In the genomic region with DNA sequence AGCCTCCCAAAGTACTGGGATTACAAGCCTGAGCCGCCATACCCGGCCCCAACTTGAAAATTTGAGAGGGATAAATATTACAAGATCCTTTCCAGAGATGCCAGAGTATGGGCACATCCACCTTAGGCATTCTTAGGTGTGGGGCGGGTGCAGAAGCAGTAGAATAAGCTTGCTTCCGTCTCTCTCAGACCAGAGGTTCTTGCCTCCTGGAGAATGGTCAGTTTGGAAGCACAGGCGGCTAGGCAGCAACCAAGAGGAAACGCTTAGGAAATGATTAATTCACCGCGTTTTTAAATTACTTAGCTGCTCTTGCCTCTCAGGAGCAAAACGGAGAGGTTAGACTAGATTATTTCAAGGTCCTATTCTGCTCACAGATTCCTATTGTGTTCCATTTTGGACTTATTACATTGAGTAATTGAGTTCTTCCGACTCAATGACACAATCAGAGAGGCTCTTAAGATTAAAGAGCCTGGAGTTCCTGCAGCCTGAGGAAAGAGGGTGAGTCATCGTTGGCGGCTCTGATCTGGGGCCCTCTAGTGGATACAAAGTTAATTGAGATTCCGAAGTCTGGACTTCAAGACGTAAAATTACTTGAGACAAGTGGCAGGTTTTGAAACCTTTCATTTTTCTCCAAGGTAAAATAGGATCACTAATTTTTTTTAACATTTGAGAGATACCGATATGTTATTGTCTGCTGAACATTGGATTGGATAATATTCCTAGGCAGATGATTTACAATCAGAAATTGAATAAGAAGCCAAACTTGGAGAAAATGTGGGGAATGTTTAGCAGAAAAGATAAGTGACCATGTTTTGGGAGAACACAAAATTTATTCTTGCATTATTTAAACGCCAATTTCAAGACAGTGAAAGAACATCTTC, we compare ENCODE assay signal across 1 cellular context.
TF ChIP-seq lines count a peak whose summit lies in the region.

No MANE protein-coding gene starts in this region.

TF ChIP-seq in K562, 482 proteins besides CTCF, POLR2A, EP300 and RAD21 (continued from another document and continues in another):
- TF ChIP-seq, protein P1, sequence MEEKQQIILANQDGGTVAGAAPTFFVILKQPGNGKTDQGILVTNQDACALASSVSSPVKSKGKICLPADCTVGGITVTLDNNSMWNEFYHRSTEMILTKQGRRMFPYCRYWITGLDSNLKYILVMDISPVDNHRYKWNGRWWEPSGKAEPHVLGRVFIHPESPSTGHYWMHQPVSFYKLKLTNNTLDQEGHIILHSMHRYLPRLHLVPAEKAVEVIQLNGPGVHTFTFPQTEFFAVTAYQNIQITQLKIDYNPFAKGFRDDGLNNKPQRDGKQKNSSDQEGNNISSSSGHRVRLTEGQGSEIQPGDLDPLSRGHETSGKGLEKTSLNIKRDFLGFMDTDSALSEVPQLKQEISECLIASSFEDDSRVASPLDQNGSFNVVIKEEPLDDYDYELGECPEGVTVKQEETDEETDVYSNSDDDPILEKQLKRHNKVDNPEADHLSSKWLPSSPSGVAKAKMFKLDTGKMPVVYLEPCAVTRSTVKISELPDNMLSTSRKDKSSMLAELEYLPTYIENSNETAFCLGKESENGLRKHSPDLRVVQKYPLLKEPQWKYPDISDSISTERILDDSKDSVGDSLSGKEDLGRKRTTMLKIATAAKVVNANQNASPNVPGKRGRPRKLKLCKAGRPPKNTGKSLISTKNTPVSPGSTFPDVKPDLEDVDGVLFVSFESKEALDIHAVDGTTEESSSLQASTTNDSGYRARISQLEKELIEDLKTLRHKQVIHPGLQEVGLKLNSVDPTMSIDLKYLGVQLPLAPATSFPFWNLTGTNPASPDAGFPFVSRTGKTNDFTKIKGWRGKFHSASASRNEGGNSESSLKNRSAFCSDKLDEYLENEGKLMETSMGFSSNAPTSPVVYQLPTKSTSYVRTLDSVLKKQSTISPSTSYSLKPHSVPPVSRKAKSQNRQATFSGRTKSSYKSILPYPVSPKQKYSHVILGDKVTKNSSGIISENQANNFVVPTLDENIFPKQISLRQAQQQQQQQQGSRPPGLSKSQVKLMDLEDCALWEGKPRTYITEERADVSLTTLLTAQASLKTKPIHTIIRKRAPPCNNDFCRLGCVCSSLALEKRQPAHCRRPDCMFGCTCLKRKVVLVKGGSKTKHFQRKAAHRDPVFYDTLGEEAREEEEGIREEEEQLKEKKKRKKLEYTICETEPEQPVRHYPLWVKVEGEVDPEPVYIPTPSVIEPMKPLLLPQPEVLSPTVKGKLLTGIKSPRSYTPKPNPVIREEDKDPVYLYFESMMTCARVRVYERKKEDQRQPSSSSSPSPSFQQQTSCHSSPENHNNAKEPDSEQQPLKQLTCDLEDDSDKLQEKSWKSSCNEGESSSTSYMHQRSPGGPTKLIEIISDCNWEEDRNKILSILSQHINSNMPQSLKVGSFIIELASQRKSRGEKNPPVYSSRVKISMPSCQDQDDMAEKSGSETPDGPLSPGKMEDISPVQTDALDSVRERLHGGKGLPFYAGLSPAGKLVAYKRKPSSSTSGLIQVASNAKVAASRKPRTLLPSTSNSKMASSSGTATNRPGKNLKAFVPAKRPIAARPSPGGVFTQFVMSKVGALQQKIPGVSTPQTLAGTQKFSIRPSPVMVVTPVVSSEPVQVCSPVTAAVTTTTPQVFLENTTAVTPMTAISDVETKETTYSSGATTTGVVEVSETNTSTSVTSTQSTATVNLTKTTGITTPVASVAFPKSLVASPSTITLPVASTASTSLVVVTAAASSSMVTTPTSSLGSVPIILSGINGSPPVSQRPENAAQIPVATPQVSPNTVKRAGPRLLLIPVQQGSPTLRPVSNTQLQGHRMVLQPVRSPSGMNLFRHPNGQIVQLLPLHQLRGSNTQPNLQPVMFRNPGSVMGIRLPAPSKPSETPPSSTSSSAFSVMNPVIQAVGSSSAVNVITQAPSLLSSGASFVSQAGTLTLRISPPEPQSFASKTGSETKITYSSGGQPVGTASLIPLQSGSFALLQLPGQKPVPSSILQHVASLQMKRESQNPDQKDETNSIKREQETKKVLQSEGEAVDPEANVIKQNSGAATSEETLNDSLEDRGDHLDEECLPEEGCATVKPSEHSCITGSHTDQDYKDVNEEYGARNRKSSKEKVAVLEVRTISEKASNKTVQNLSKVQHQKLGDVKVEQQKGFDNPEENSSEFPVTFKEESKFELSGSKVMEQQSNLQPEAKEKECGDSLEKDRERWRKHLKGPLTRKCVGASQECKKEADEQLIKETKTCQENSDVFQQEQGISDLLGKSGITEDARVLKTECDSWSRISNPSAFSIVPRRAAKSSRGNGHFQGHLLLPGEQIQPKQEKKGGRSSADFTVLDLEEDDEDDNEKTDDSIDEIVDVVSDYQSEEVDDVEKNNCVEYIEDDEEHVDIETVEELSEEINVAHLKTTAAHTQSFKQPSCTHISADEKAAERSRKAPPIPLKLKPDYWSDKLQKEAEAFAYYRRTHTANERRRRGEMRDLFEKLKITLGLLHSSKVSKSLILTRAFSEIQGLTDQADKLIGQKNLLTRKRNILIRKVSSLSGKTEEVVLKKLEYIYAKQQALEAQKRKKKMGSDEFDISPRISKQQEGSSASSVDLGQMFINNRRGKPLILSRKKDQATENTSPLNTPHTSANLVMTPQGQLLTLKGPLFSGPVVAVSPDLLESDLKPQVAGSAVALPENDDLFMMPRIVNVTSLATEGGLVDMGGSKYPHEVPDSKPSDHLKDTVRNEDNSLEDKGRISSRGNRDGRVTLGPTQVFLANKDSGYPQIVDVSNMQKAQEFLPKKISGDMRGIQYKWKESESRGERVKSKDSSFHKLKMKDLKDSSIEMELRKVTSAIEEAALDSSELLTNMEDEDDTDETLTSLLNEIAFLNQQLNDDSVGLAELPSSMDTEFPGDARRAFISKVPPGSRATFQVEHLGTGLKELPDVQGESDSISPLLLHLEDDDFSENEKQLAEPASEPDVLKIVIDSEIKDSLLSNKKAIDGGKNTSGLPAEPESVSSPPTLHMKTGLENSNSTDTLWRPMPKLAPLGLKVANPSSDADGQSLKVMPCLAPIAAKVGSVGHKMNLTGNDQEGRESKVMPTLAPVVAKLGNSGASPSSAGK (IDR thresholded peaks at IDR 0.05) = no peak; the same call in 1 of the 2 replicates
- TF ChIP-seq, protein P2, sequence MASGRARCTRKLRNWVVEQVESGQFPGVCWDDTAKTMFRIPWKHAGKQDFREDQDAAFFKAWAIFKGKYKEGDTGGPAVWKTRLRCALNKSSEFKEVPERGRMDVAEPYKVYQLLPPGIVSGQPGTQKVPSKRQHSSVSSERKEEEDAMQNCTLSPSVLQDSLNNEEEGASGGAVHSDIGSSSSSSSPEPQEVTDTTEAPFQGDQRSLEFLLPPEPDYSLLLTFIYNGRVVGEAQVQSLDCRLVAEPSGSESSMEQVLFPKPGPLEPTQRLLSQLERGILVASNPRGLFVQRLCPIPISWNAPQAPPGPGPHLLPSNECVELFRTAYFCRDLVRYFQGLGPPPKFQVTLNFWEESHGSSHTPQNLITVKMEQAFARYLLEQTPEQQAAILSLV (tag; IDR thresholded peaks at IDR 0.05) = no peak
- TF ChIP-seq POLR2G (IDR thresholded peaks at IDR 0.05; ENCODE audit: low read depth, low read length) (no peak), ATF7 (IDR thresholded peaks at IDR 0.05) (peak; percentile 89), BCOR (IDR thresholded peaks at IDR 0.05) (no peak), HSF4 (CRISPR knock-in tag; IDR thresholded peaks at IDR 0.05; ENCODE audit: borderline replicate concordance) (no peak), HDAC6 (IDR thresholded peaks at IDR 0.05; ENCODE audit: low read depth, low read length) (no peak), ZNF175 (CRISPR knock-in tag; IDR thresholded peaks at IDR 0.05; ENCODE audit: low read depth) (no peak), TAL1 (IDR thresholded peaks at IDR 0.05) (no peak), NCOA1 (IDR thresholded peaks at IDR 0.05; ENCODE audit: low read depth) (no peak), NR2F6 (CRISPR knock-in tag; IDR thresholded peaks at IDR 0.05) (no peak), ZFPM2 (CRISPR knock-in tag; IDR thresholded peaks at IDR 0.05) (no peak), ZBTB17 (CRISPR knock-in tag; IDR thresholded peaks at IDR 0.05) (no peak), RAD51 (IDR thresholded peaks at IDR 0.05; ENCODE audit: borderline replicate concordance, low read depth) (no peak), NR2C1 (IDR thresholded peaks at IDR 0.05) (no peak), NR2C1 (tag; IDR thresholded peaks at IDR 0.05) (no peak), SMAD4 (CRISPR knock-in tag; conservative IDR thresholded peaks at IDR 0.05) (no peak), NFIX (CRISPR knock-in tag; IDR thresholded peaks at IDR 0.05; ENCODE audit: low read depth) (no peak), CHD4 (IDR thresholded peaks at IDR 0.05; ENCODE audit: insufficient read depth, insufficient replicate concordance, low read depth, low read length, poor library complexity, severe bottlenecking) (no peak), SIN3B (IDR thresholded peaks at IDR 0.05; ENCODE audit: low read depth) (no peak), MEIS2 (IDR thresholded peaks at IDR 0.05; ENCODE audit: partially characterized antibody) (peak; percentile 65), SLC30A9 (CRISPR knock-in tag; IDR thresholded peaks at IDR 0.05) (no peak), CREBBP (IDR thresholded peaks at IDR 0.05; ENCODE audit: low read depth, low read length) (no peak), RBM22 (IDR thresholded peaks at IDR 0.05; ENCODE audit: low read depth, low read length, poor library complexity, severe bottlenecking) (no peak), CEBPG (CRISPR knock-in tag; IDR thresholded peaks at IDR 0.05) (peak; percentile 27; the same call in 1 of the 2 replicates), CEBPG (tag; conservative IDR thresholded peaks at IDR 0.05 in 1 of 2, IDR thresholded peaks at IDR 0.05 in 1 of 2) (peak; percentile 39 to 78), U2AF1 (optimal IDR thresholded peaks at IDR 0.05; ENCODE audit: low read depth, low read length) (no peak), TAF7 (tag; IDR thresholded peaks at IDR 0.05) (no peak), FOXJ3 (CRISPR knock-in tag; IDR thresholded peaks at IDR 0.05) (no peak)
- TF ChIP-seq, protein P3, sequence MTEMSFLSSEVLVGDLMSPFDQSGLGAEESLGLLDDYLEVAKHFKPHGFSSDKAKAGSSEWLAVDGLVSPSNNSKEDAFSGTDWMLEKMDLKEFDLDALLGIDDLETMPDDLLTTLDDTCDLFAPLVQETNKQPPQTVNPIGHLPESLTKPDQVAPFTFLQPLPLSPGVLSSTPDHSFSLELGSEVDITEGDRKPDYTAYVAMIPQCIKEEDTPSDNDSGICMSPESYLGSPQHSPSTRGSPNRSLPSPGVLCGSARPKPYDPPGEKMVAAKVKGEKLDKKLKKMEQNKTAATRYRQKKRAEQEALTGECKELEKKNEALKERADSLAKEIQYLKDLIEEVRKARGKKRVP (CRISPR knock-in tag; IDR thresholded peaks at IDR 0.05) = no peak
- TF ChIP-seq, protein P4, sequence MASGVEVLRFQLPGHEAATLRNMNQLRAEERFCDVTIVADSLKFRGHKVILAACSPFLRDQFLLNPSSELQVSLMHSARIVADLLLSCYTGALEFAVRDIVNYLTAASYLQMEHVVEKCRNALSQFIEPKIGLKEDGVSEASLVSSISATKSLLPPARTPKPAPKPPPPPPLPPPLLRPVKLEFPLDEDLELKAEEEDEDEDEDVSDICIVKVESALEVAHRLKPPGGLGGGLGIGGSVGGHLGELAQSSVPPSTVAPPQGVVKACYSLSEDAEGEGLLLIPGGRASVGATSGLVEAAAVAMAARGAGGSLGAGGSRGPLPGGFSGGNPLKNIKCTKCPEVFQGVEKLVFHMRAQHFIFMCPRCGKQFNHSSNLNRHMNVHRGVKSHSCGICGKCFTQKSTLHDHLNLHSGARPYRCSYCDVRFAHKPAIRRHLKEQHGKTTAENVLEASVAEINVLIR (CRISPR knock-in tag; IDR thresholded peaks at IDR 0.05) = no peak
- TF ChIP-seq, protein P5, sequence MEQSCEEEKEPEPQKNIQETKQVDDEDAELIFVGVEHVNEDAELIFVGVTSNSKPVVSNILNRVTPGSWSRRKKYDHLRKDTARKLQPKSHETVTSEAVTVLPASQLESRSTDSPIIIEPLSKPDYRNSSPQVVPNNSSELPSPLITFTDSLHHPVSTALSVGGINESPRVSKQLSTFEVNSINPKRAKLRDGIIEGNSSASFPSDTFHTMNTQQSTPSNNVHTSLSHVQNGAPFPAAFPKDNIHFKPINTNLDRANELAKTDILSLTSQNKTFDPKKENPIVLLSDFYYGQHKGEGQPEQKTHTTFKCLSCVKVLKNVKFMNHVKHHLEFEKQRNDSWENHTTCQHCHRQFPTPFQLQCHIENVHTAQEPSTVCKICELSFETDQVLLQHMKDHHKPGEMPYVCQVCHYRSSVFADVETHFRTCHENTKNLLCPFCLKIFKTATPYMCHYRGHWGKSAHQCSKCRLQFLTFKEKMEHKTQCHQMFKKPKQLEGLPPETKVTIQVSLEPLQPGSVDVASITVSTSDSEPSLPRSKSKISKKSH (CRISPR knock-in tag; IDR thresholded peaks at IDR 0.05) = no peak
- TF ChIP-seq, protein P6, sequence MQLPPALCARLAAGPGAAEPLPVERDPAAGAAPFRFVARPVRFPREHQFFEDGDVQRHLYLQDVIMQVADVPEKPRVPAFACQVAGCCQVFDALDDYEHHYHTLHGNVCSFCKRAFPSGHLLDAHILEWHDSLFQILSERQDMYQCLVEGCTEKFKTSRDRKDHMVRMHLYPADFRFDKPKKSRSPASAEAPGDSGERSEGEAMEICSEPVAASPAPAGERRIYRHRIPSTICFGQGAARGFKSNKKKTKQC (CRISPR knock-in tag; IDR thresholded peaks at IDR 0.05) = no peak
- TF ChIP-seq, protein P7, sequence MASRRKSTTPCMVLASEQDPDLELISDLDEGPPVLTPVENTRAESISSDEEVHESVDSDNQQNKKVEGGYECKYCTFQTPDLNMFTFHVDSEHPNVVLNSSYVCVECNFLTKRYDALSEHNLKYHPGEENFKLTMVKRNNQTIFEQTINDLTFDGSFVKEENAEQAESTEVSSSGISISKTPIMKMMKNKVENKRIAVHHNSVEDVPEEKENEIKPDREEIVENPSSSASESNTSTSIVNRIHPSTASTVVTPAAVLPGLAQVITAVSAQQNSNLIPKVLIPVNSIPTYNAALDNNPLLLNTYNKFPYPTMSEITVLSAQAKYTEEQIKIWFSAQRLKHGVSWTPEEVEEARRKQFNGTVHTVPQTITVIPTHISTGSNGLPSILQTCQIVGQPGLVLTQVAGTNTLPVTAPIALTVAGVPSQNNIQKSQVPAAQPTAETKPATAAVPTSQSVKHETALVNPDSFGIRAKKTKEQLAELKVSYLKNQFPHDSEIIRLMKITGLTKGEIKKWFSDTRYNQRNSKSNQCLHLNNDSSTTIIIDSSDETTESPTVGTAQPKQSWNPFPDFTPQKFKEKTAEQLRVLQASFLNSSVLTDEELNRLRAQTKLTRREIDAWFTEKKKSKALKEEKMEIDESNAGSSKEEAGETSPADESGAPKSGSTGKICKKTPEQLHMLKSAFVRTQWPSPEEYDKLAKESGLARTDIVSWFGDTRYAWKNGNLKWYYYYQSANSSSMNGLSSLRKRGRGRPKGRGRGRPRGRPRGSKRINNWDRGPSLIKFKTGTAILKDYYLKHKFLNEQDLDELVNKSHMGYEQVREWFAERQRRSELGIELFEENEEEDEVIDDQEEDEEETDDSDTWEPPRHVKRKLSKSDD (conservative IDR thresholded peaks at IDR 0.05; ENCODE audit: low read length) = no peak
- TF ChIP-seq, protein P8, sequence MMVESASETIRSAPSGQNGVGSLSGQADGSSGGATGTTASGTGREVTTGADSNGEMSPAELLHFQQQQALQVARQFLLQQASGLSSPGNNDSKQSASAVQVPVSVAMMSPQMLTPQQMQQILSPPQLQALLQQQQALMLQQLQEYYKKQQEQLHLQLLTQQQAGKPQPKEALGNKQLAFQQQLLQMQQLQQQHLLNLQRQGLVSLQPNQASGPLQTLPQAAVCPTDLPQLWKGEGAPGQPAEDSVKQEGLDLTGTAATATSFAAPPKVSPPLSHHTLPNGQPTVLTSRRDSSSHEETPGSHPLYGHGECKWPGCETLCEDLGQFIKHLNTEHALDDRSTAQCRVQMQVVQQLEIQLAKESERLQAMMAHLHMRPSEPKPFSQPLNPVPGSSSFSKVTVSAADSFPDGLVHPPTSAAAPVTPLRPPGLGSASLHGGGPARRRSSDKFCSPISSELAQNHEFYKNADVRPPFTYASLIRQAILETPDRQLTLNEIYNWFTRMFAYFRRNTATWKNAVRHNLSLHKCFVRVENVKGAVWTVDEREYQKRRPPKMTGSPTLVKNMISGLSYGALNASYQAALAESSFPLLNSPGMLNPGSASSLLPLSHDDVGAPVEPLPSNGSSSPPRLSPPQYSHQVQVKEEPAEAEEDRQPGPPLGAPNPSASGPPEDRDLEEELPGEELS (CRISPR knock-in tag; IDR thresholded peaks at IDR 0.05; ENCODE audit: borderline replicate concordance) = no peak
